Comparison of ENCODE assay signal across 16 cellular contexts in genomic region chr6:159390384-159390783, GRCh38.
DNase-seq lines count a peak whose midpoint lies in the region; ATAC-seq and TF ChIP-seq lines count a peak whose summit lies in the region.
"Had no signal": no experiment of that assay in that cellular context is flagged by ENCODE, and none has a peak within 500 bp of the region (broad histone marks: within the 10 kb centered on the region; RNA-seq: fewer than 3 reads in every experiment).

No MANE protein-coding gene starts in this region.

- no peaks in the 10 kb centered on the region for H3F3A ChIP-seq in neural progenitor cell (ENCODE audit: low read depth)

- H3K4me3 ChIP-seq in right atrium auricular region: no peak overlapping the region
- H3K4me3 ChIP-seq in fibroblast of the aortic adventitia (ENCODE audit: low read depth, low read length): no peak overlapping the region
- no peak overlapping the region for H3K4me3 ChIP-seq in neural progenitor cell
- H3K4me3 ChIP-seq in breast epithelium: no peak overlapping the region

- TF ChIP-seq CTCF in right atrium auricular region (IDR thresholded peaks at IDR 0.05) (no peak), fibroblast of the aortic adventitia (IDR thresholded peaks at IDR 0.05; ENCODE audit: insufficient read depth, low read length) (no peak), neural progenitor cell (IDR thresholded peaks at IDR 0.05) (no peak), breast epithelium (IDR thresholded peaks at IDR 0.05) (no peak)

- CTCF ChIA-PET in activated CD4-positive, alpha-beta T cell treated with anti-CD3 and anti-CD28 coated beads for 36 hours (lab: Charles Lee): interaction anchor here (1.0 kb wide), 1 partner anchor 139 kb away, joined by 5 read pairs; no protein-coding TSS in a partner anchor

- ATAC-seq in Right ventricle myocardium superior (ENCODE audit: poor library complexity): peak; percentile 53
- ATAC-seq in activated CD4-positive, alpha-beta T cell treated with anti-CD3 and anti-CD28 coated beads for 36 hours: no peak

- H3K9me3 ChIP-seq in right atrium auricular region (no peaks in the 10 kb centered on the region), neural progenitor cell (ENCODE audit: low read depth) (no peaks in the 10 kb centered on the region), breast epithelium (no peaks in the 10 kb centered on the region)

- H3K4me2 ChIP-seq in neural progenitor cell: no peak overlapping the region

- H3K4me1 Mint-ChIP-seq in neural progenitor cell: no peaks in the 10 kb centered on the region
- H3K4me1 Mint-ChIP-seq in activated CD4-positive, alpha-beta T cell treated with anti-CD3 and anti-CD28 coated beads for 36 hours: peaks cover 3% of the 10 kb centered on the region

- peaks cover 3% of the 10 kb centered on the region for H3K27me3 Mint-ChIP-seq in neural progenitor cell (ENCODE audit: insufficient read depth, low read depth)
- peaks cover 34% of the 10 kb centered on the region for H3K27me3 Mint-ChIP-seq in activated CD4-positive, alpha-beta T cell treated with anti-CD3 and anti-CD28 coated beads for 36 hours

- no peaks in the 10 kb centered on the region for H3K36me3 Mint-ChIP-seq in neural progenitor cell
- no peaks in the 10 kb centered on the region for H3K36me3 Mint-ChIP-seq in activated CD4-positive, alpha-beta T cell treated with anti-CD3 and anti-CD28 coated beads for 36 hours (ENCODE audit: low read depth)

- H4K20me1 ChIP-seq in neural progenitor cell (ENCODE audit: low read depth): no peaks in the 10 kb centered on the region

- H3K27ac Mint-ChIP-seq in neural progenitor cell: peak overlapping the region; percentile 32
- no peak overlapping the region for H3K27ac Mint-ChIP-seq in activated CD4-positive, alpha-beta T cell treated with anti-CD3 and anti-CD28 coated beads for 36 hours

- POLR2A ChIA-PET in activated CD4-positive, alpha-beta T cell treated with anti-CD3 and anti-CD28 coated beads for 36 hours (lab: Charles Lee): no interaction called here

- H3K4me1 ChIP-seq in right atrium auricular region: no peaks in the 10 kb centered on the region
- H3K4me1 ChIP-seq in neural progenitor cell: no peaks in the 10 kb centered on the region
- no peaks in the 10 kb centered on the region for H3K4me1 ChIP-seq in breast epithelium

- intact Hi-C loops in Right ventricle myocardium superior (cut with DNase I): no loop called here
- intact Hi-C loops in activated CD4-positive, alpha-beta T cell treated with anti-CD3 and anti-CD28 coated beads for 36 hours (cut with DNase I, micrococcal nuclease): no loop called here
- intact Hi-C loops in breast epithelium (cut with DNase I; ENCODE audit: low total_unique reads): no loop called here

- H3K9ac ChIP-seq in neural progenitor cell: no peak overlapping the region

- H3K27ac ChIP-seq in right atrium auricular region (no peak overlapping the region), neural progenitor cell (no peak overlapping the region), breast epithelium (no peak overlapping the region)
- H3K27ac ChIP-seq: C4-2B, HL-60 had no signal

- H3K4me3 Mint-ChIP-seq in neural progenitor cell: no peak overlapping the region
- H3K4me3 Mint-ChIP-seq in activated CD4-positive, alpha-beta T cell treated with anti-CD3 and anti-CD28 coated beads for 36 hours: no peak overlapping the region

- TF ChIP-seq POLR2A in breast epithelium (IDR thresholded peaks at IDR 0.05): no peak

- H3K79me2 ChIP-seq in neural progenitor cell (ENCODE audit: low read depth): no peaks in the 10 kb centered on the region

- H3K36me3 ChIP-seq in right atrium auricular region: no peaks in the 10 kb centered on the region
- H3K36me3 ChIP-seq in neural progenitor cell: no peaks in the 10 kb centered on the region
- H3K36me3 ChIP-seq in breast epithelium: no peaks in the 10 kb centered on the region

- no peak overlapping the region for H2AFZ ChIP-seq in neural progenitor cell (replicated peaks)

- H3K9me3 Mint-ChIP-seq in neural progenitor cell: peaks cover 10% of the 10 kb centered on the region
- H3K9me3 Mint-ChIP-seq in activated CD4-positive, alpha-beta T cell treated with anti-CD3 and anti-CD28 coated beads for 36 hours (ENCODE audit: low read depth): peaks cover 4% of the 10 kb centered on the region

- DNase-seq in Right ventricle myocardium superior: peak; percentile 60
- no peak for DNase-seq in right atrium auricular region (ENCODE audit: low spot score)
- peak; percentile 20 for DNase-seq in fibroblast of the aortic adventitia (ENCODE audit: low read depth)
- no peak for DNase-seq in neural progenitor cell (ENCODE audit: low spot score)
- no peak for DNase-seq in activated CD4-positive, alpha-beta T cell treated with anti-CD3 and anti-CD28 coated beads for 36 hours
- DNase-seq in breast epithelium (ENCODE audit: low spot score in 2 of 2): no peak
- no peak for DNase-seq in stimulated activated naive CD4-positive, alpha-beta T cell treated with Interleukin-2 at 50 U/mL for 16 hours (lab: John Stamatoyannopoulos, UW)
- no peak for DNase-seq in activated CD8-positive, alpha-beta memory T cell treated with anti-CD3 and anti-CD28 coated beads, Interleukin-2, amount 50 U/mL, for 4 hours
- DNase-seq: 8988T, DMS153, KBM-7, NCI-H1048, NCI-H226, NCI-H526 treated with DMSO at 0.1 percent for 48 hours had no signal

- H3K27me3 ChIP-seq in right atrium auricular region (no peaks in the 10 kb centered on the region), neural progenitor cell (peaks cover 4% of the 10 kb centered on the region), breast epithelium (no peaks in the 10 kb centered on the region)

Comparison
In these comparisons a context has a peak if more than half of its experiments do, and no peak if none do; other contexts are left out.
1. DNase-seq: peak in Right ventricle myocardium superior (single experiment) and fibroblast of the aortic adventitia (single experiment); none in right atrium auricular region (single experiment), neural progenitor cell (single experiment), activated CD4-positive, alpha-beta T cell treated with anti-CD3 and anti-CD28 coated beads for 36 hours (single experiment), breast epithelium (0 of 2), stimulated activated naive CD4-positive, alpha-beta T cell treated with Interleukin-2 at 50 U/mL for 16 hours (single experiment) and activated CD8-positive, alpha-beta memory T cell treated with anti-CD3 and anti-CD28 coated beads, Interleukin-2, amount 50 U/mL, for 4 hours (single experiment).